In genomic region chr5:125411163-125412050, GRCh38 we compare ENCODE assay signal across 8 cellular contexts.
DNase-seq lines count a peak whose midpoint lies in the region; ATAC-seq, FAIRE-seq and TF ChIP-seq lines count a peak whose summit lies in the region.

No MANE protein-coding gene starts in this region.

- ATAC-seq in GM18858 (IDR thresholded peaks at IDR 0.05; ENCODE audit: unreplicated experiment) (peak; percentile 35), HG02798 (IDR thresholded peaks at IDR 0.05; ENCODE audit: poor library complexity, unreplicated experiment) (peak; percentile 68)

- peak; percentile 59 for FAIRE-seq in endothelial cell of umbilical vein (lab: Jason Lieb, UNC)

- POLR2A ChIA-PET in endothelial cell of umbilical vein (lab: Charles Lee): interaction anchor here (0.7 to 2.0 kb wide), 6 partner anchors 251 to 1739 kb away, joined by 3 to 14 read pairs (median 4); no protein-coding TSS in a partner anchor

- DNase-seq in NCI-H2227 (lab: John Stamatoyannopoulos, UW; ENCODE audit: unreplicated experiment) (peak; percentile 8), endothelial cell of umbilical vein (ENCODE audit: low read depth, low spot score) (no peak), osteoblast (ENCODE audit: insufficient read length, low spot score, missing footprints) (peak; percentile 32), GF-D8 (lab: John Stamatoyannopoulos, UW) (no peak), NCI-H510A treated with DMSO at 0.1 percent for 48 hours (lab: John Stamatoyannopoulos, UW) (no peak), RPMI8226 (no peak)

- no peaks in the 10 kb centered on the region for H3K27me3 ChIP-seq in endothelial cell of umbilical vein (ENCODE audit: control insufficient read depth in 2 of 2, insufficient read depth in 2 of 2, low read length in 2 of 2)
- H3K27me3 ChIP-seq in osteoblast (ENCODE audit: insufficient read depth, low read length): no peaks in the 10 kb centered on the region

- H2AFZ ChIP-seq in endothelial cell of umbilical vein (ENCODE audit: low read depth, low read length) (peak overlapping the region; percentile 72), osteoblast (ENCODE audit: low read length) (peak overlapping the region; percentile 53)

- H4K20me1 ChIP-seq in endothelial cell of umbilical vein (replicated peaks; ENCODE audit: control insufficient read depth, extremely low read depth, insufficient read depth, low read length) (no peaks in the 10 kb centered on the region), osteoblast (ENCODE audit: insufficient read depth, low read length) (no peaks in the 10 kb centered on the region)

- H3K4me3 ChIP-seq in endothelial cell of umbilical vein (replicated peaks in 1 of 3; ENCODE audit: insufficient read depth in 1 of 3, low read depth in 1 of 3, low read length in 3 of 3) (peak overlapping the region in 1 of 3 experiments; percentile 21), osteoblast (ENCODE audit: insufficient read depth, low read length) (peak overlapping the region; percentile 44)

- TF ChIP-seq POLR2A in endothelial cell of umbilical vein (IDR thresholded peaks at IDR 0.05; ENCODE audit: low read depth, low read length): no peak

- H3K9me1 ChIP-seq in endothelial cell of umbilical vein (replicated peaks; ENCODE audit: control insufficient read depth, extremely low read depth, insufficient read depth, low read length): no peaks in the 10 kb centered on the region

- intact Hi-C loops in endothelial cell of umbilical vein (cut with micrococcal nuclease): loop anchor here (1.0 to 5.0 kb wide), 20 partner anchors 101 to 1741 kb away; no protein-coding TSS in a partner anchor

- CTCF ChIA-PET in endothelial cell of umbilical vein (lab: Charles Lee): interaction anchor here (0.7 to 3.5 kb wide), 15 partner anchors 72 to 815 kb away, joined by 3 to 21 read pairs (median 4); no protein-coding TSS in a partner anchor

- H3K9me3 ChIP-seq in endothelial cell of umbilical vein (replicated peaks; ENCODE audit: control insufficient read depth, insufficient read depth, low read length) (no peaks in the 10 kb centered on the region), osteoblast (ENCODE audit: low read depth, low read length) (no peaks in the 10 kb centered on the region)

- no peaks in the 10 kb centered on the region for H3K79me2 ChIP-seq in endothelial cell of umbilical vein (ENCODE audit: control insufficient read depth, insufficient read depth, low read length)
- no peaks in the 10 kb centered on the region for H3K79me2 ChIP-seq in osteoblast (ENCODE audit: insufficient read depth, low read length)

- TF ChIP-seq CTCF in endothelial cell of umbilical vein (IDR thresholded peaks at IDR 0.05; ENCODE audit: extremely low read depth in 1 of 2, insufficient read depth in 1 of 2, low read depth in 1 of 2, low read length in 2 of 2) (no peak), osteoblast (IDR thresholded peaks at IDR 0.05; ENCODE audit: extremely low read depth, low read depth, low read length) (no peak)

- H3K36me3 ChIP-seq in endothelial cell of umbilical vein (ENCODE audit: control insufficient read depth in 2 of 2, extremely low read depth in 1 of 2, insufficient read depth in 2 of 2, low read length in 2 of 2) (no peaks in the 10 kb centered on the region), osteoblast (ENCODE audit: insufficient read depth, low read length) (no peaks in the 10 kb centered on the region)

- peak overlapping the region; percentile 96 for H3K9ac ChIP-seq in endothelial cell of umbilical vein (replicated peaks; ENCODE audit: extremely low read depth, insufficient read depth, low read length)

- H3K4me2 ChIP-seq in endothelial cell of umbilical vein (ENCODE audit: insufficient read depth, low read length): peak overlapping the region; percentile 78
- peak overlapping the region; percentile 83 for H3K4me2 ChIP-seq in osteoblast (ENCODE audit: insufficient read depth, low read length)

- BruUV-seq in endothelial cell of umbilical vein (replicated peaks; lab: Mats Ljungman, UMichigan): TSS peak; percentile 74

- H3K27ac ChIP-seq in endothelial cell of umbilical vein (ENCODE audit: insufficient read depth, low read depth, low read length) (peak overlapping the region; percentile 99), osteoblast (ENCODE audit: low read depth, low read length) (peak overlapping the region; percentile 91)

- dilution Hi-C loops in endothelial cell of umbilical vein (cut with MboI; ENCODE audit: extremely low pct_ligation_motif_present, low sequenced_read_pairs): no loop called here

- H3K4me1 ChIP-seq in endothelial cell of umbilical vein (ENCODE audit: control insufficient read depth, extremely low read depth, insufficient read depth, low read length) (peaks cover 54% of the 10 kb centered on the region), osteoblast (ENCODE audit: insufficient read depth, low read length) (peaks cover 50% of the 10 kb centered on the region)

TF ChIP-seq in endothelial cell of umbilical vein, 7 proteins besides CTCF, POLR2A, EP300 and RAD21:
- peak; percentile 17 for TF ChIP-seq GATA2 (IDR thresholded peaks at IDR 0.05; ENCODE audit: insufficient read depth, insufficient read length, low read depth, low read length)
- TF ChIP-seq FOS (IDR thresholded peaks at IDR 0.05; ENCODE audit: borderline replicate concordance, insufficient read depth, low read length): no peak
TF ChIP-seq in endothelial cell of umbilical vein: peak in this region for 1.

Comparison
In these comparisons a context has a peak if more than half of its experiments do, and no peak if none do; other contexts are left out.
1. DNase-seq: peak in NCI-H2227 (single experiment) and osteoblast (single experiment); none in endothelial cell of umbilical vein (single experiment), GF-D8 (single experiment), NCI-H510A treated with DMSO at 0.1 percent for 48 hours (single experiment) and RPMI8226 (single experiment).